In the genomic region with DNA sequence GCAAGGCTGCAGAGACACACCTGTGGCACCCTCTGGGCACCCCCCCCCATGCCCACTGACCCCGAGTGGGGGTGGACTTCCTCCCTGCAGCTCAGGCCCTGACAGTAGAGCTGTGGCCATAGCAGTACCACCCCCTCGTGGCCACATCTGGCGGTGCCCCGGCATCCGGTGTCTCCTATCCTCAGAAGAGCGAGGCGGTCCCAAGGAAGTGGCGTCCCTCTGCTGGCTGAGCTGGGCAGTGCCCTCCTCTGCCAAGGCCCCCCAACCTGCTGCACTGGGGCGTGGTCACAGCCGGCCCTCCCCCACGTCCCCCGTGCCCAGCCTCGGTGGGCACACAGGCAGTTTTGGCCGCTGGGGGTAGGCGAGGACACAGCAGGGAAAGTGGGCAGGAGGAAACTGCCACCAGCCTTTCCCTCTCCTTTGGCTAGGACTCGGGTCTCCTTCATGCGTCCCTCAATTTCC, we compare ENCODE assay signal across 2 cellular contexts.
TF ChIP-seq lines count a peak whose summit lies in the region.

No MANE protein-coding gene starts in this region.

TF ChIP-seq in HEK293, 187 proteins besides CTCF, POLR2A, EP300 and RAD21 (continues in another document):
- TF ChIP-seq ZNF354C (tag by site-specific recombination; IDR thresholded peaks at IDR 0.05; ENCODE audit: borderline replicate concordance, low read depth) (no peak), ZNF2 (tag by site-specific recombination; IDR thresholded peaks at IDR 0.05) (peak; percentile 74; the same call in 1 of the 2 replicates), PRDM1 (tag by site-specific recombination; IDR thresholded peaks at IDR 0.05) (0 out of 2 replicates have a peak, but pooled peaks have one; percentile 26), ZNF10 (tag by site-specific recombination; IDR thresholded peaks at IDR 0.05) (peak; percentile 11; the same call in 1 of the 2 replicates), SCRT1 (tag by site-specific recombination; IDR thresholded peaks at IDR 0.05; ENCODE audit: borderline replicate concordance) (peak; percentile 92), ZNF341 (tag by site-specific recombination; IDR thresholded peaks at IDR 0.05; ENCODE audit: low read depth) (peak; percentile 62), SP7 (tag by site-specific recombination; IDR thresholded peaks at IDR 0.05) (peak; percentile 45), GFI1B (tag by site-specific recombination; IDR thresholded peaks at IDR 0.05) (no peak), KLF1 (tag by site-specific recombination; IDR thresholded peaks at IDR 0.05) (peak; percentile 44; the same call in 1 of the 2 replicates), ZNF16 (tag by site-specific recombination; IDR thresholded peaks at IDR 0.05; ENCODE audit: low read depth) (no peak), ZNF785 (tag by site-specific recombination; IDR thresholded peaks at IDR 0.05) (0 out of 2 replicates have a peak, but pooled peaks have one; percentile 53), GLIS2 (tag by site-specific recombination; IDR thresholded peaks at IDR 0.05) (peak; percentile 83), KLF9 (tag by site-specific recombination; IDR thresholded peaks at IDR 0.05; ENCODE audit: low read depth) (peak; percentile 76), ZBTB17 (tag by site-specific recombination; IDR thresholded peaks at IDR 0.05) (peak; percentile 29; the same call in 1 of the 2 replicates), ZNF544 (tag by site-specific recombination; IDR thresholded peaks at IDR 0.05) (no peak), OVOL3 (tag by site-specific recombination; IDR thresholded peaks at IDR 0.05) (no peak), KLF16 (tag by site-specific recombination; IDR thresholded peaks at IDR 0.05) (no peak)
- TF ChIP-seq, protein P1, sequence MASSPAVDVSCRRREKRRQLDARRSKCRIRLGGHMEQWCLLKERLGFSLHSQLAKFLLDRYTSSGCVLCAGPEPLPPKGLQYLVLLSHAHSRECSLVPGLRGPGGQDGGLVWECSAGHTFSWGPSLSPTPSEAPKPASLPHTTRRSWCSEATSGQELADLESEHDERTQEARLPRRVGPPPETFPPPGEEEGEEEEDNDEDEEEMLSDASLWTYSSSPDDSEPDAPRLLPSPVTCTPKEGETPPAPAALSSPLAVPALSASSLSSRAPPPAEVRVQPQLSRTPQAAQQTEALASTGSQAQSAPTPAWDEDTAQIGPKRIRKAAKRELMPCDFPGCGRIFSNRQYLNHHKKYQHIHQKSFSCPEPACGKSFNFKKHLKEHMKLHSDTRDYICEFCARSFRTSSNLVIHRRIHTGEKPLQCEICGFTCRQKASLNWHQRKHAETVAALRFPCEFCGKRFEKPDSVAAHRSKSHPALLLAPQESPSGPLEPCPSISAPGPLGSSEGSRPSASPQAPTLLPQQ (tag by site-specific recombination; IDR thresholded peaks at IDR 0.05) = peak; percentile 57; the same call in 1 of the 2 replicates
- TF ChIP-seq, protein P2, sequence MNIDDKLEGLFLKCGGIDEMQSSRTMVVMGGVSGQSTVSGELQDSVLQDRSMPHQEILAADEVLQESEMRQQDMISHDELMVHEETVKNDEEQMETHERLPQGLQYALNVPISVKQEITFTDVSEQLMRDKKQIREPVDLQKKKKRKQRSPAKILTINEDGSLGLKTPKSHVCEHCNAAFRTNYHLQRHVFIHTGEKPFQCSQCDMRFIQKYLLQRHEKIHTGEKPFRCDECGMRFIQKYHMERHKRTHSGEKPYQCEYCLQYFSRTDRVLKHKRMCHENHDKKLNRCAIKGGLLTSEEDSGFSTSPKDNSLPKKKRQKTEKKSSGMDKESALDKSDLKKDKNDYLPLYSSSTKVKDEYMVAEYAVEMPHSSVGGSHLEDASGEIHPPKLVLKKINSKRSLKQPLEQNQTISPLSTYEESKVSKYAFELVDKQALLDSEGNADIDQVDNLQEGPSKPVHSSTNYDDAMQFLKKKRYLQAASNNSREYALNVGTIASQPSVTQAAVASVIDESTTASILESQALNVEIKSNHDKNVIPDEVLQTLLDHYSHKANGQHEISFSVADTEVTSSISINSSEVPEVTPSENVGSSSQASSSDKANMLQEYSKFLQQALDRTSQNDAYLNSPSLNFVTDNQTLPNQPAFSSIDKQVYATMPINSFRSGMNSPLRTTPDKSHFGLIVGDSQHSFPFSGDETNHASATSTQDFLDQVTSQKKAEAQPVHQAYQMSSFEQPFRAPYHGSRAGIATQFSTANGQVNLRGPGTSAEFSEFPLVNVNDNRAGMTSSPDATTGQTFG (tag by site-specific recombination; IDR thresholded peaks at IDR 0.05; ENCODE audit: borderline replicate concordance) = no peak
- TF ChIP-seq, protein P3, sequence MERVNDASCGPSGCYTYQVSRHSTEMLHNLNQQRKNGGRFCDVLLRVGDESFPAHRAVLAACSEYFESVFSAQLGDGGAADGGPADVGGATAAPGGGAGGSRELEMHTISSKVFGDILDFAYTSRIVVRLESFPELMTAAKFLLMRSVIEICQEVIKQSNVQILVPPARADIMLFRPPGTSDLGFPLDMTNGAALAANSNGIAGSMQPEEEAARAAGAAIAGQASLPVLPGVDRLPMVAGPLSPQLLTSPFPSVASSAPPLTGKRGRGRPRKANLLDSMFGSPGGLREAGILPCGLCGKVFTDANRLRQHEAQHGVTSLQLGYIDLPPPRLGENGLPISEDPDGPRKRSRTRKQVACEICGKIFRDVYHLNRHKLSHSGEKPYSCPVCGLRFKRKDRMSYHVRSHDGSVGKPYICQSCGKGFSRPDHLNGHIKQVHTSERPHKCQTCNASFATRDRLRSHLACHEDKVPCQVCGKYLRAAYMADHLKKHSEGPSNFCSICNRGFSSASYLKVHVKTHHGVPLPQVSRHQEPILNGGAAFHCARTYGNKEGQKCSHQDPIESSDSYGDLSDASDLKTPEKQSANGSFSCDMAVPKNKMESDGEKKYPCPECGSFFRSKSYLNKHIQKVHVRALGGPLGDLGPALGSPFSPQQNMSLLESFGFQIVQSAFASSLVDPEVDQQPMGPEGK (tag by site-specific recombination; IDR thresholded peaks at IDR 0.05) = peak; percentile 84
- TF ChIP-seq, protein P4, sequence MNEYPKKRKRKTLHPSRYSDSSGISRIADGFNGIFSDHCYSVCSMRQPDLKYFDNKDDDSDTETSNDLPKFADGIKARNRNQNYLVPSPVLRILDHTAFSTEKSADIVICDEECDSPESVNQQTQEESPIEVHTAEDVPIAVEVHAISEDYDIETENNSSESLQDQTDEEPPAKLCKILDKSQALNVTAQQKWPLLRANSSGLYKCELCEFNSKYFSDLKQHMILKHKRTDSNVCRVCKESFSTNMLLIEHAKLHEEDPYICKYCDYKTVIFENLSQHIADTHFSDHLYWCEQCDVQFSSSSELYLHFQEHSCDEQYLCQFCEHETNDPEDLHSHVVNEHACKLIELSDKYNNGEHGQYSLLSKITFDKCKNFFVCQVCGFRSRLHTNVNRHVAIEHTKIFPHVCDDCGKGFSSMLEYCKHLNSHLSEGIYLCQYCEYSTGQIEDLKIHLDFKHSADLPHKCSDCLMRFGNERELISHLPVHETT (tag by site-specific recombination; IDR thresholded peaks at IDR 0.05) = no peak
- TF ChIP-seq, protein P5, sequence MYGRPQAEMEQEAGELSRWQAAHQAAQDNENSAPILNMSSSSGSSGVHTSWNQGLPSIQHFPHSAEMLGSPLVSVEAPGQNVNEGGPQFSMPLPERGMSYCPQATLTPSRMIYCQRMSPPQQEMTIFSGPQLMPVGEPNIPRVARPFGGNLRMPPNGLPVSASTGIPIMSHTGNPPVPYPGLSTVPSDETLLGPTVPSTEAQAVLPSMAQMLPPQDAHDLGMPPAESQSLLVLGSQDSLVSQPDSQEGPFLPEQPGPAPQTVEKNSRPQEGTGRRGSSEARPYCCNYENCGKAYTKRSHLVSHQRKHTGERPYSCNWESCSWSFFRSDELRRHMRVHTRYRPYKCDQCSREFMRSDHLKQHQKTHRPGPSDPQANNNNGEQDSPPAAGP (tag by site-specific recombination; IDR thresholded peaks at IDR 0.05) = 0 out of 2 replicates have a peak, but pooled peaks have one; percentile 28

TF ChIP-seq in H1, 55 proteins besides CTCF, POLR2A, EP300 and RAD21:
- peak; percentile 61 for TF ChIP-seq YY1 (IDR thresholded peaks at IDR 0.05; ENCODE audit: low read depth, low read length)
- TF ChIP-seq, protein P6, sequence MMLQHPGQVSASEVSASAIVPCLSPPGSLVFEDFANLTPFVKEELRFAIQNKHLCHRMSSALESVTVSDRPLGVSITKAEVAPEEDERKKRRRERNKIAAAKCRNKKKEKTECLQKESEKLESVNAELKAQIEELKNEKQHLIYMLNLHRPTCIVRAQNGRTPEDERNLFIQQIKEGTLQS (IDR thresholded peaks at IDR 0.05; ENCODE audit: insufficient read depth, low read depth, low read length) = 0 out of 2 replicates have a peak, but pooled peaks have one; percentile 20
- TF ChIP-seq TBP (IDR thresholded peaks at IDR 0.05; ENCODE audit: low read depth, low read length) = no peak
- peak; percentile 51 for TF ChIP-seq CTBP2 (IDR thresholded peaks at IDR 0.05; ENCODE audit: borderline replicate concordance, insufficient read depth, insufficient read length, low read length)
- TF ChIP-seq SP1 (IDR thresholded peaks at IDR 0.05; ENCODE audit: low read depth, low read length) = peak; percentile 39; the same call in 1 of the 2 replicates
- no peak for TF ChIP-seq JUN (IDR thresholded peaks at IDR 0.05; ENCODE audit: low read depth, low read length)
- TF ChIP-seq SRF (IDR thresholded peaks at IDR 0.05; ENCODE audit: low read depth, low read length) = 0 out of 2 replicates have a peak, but pooled peaks have one; percentile 13
- TF ChIP-seq, protein P7, sequence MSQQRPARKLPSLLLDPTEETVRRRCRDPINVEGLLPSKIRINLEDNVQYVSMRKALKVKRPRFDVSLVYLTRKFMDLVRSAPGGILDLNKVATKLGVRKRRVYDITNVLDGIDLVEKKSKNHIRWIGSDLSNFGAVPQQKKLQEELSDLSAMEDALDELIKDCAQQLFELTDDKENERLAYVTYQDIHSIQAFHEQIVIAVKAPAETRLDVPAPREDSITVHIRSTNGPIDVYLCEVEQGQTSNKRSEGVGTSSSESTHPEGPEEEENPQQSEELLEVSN (IDR thresholded peaks at IDR 0.05) = peak; percentile 13; the same call in 1 of the 2 replicates
- no peak for TF ChIP-seq GABPA (IDR thresholded peaks at IDR 0.05; ENCODE audit: borderline replicate concordance, insufficient read depth, low read length)
- peak; percentile 58 for TF ChIP-seq KDM4A (IDR thresholded peaks at IDR 0.05; ENCODE audit: low read depth, low read length, severe bottlenecking)
- TF ChIP-seq TEAD4 (IDR thresholded peaks at IDR 0.05; ENCODE audit: low read depth, low read length) = peak; percentile 65
- peak; percentile 45; the same call in 1 of the 2 replicates for TF ChIP-seq CREB1 (IDR thresholded peaks at IDR 0.05)
- TF ChIP-seq BACH1 (IDR thresholded peaks at IDR 0.05; ENCODE audit: low read length) = 0 out of 2 replicates have a peak, but pooled peaks have one; percentile 14
- TF ChIP-seq SUZ12 (IDR thresholded peaks at IDR 0.05; ENCODE audit: low read length) = no peak
